31 cellular contexts compared by ENCODE assay signal in the genomic region with DNA sequence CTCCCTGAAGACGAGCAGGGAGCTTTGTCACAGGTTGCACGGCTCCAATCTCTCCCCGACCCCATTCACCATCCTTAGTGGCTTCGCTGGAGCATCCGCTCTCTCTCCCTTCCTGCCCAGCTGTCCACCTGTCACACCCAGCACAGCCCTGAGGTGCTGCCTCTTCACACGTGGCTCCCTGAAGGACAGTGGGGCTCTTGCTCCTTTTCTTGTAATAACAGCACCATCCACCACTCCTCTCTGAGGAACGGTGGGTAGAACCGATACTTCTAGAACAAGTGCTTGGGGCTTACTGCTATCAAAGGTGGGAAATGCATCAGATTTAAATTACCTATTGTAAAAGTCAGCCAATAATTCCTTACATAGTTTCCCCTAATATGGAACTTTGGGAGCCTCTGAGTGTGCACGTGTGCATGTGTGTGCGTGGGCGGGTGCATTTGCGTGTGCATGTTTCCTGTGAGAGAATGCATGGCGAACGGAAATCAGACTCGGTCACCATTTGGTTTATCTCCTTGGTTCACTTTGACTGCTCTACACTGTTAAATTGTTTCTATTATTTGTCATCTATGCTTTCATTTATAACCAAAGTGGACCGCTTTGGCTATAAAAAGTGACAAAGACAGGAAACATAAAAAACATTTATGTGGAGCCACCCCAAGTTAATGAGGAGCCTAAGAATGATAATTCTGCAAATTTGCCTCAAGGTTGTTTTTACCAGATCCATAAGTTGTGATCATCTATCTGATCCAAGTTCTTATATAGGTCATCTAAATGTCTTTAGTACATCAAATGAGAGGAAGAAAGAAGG. TPM values are rescaled to one million over a fixed set of nuclear protein-coding genes. Genes with fewer than 3 reads are reported as not detected.
DNase-seq lines count a peak whose midpoint lies in the region; ATAC-seq, FAIRE-seq and TF ChIP-seq lines count a peak whose summit lies in the region.
"Had no signal": no experiment of that assay in that cellular context is flagged by ENCODE, and none has a peak within 500 bp of the region (broad histone marks: within the 10 kb centered on the region; RNA-seq: fewer than 3 reads in every experiment).

No MANE protein-coding gene starts in this region.

- ATAC-seq in GM19023 (IDR thresholded peaks at IDR 0.05; ENCODE audit: unreplicated experiment) (no peak), GM21515 (IDR thresholded peaks at IDR 0.05; ENCODE audit: unreplicated experiment) (no peak)
- ATAC-seq: A549; activated CD8-positive, alpha-beta T cell treated with anti-CD3 and anti-CD28 coated beads for 36 hours; GM12878 had no signal

- FAIRE-seq in bronchial epithelial cell (lab: Jason Lieb, UNC) = peak; percentile 23
- FAIRE-seq: A549, GM12878 had no signal

- H3K9me3 Mint-ChIP-seq in mesothelial cell of epicardium (no peaks in the 10 kb centered on the region), type B pancreatic cell (no peaks in the 10 kb centered on the region)
- H3K9me3 Mint-ChIP-seq: activated CD8-positive, alpha-beta T cell treated with anti-CD3 and anti-CD28 coated beads for 36 hours; activated T-cell treated with anti-CD3 and anti-CD28 coated beads, Interleukin-2, amount 50 U/mL, for 24 hours; CD8-positive, alpha-beta memory T cell; IgD-negative memory B cell; T-helper 2 cell treated with Interferon-gamma antibody and Interleukin-4, amounts not matched to agents 5 μg/mL and 100 μg/mL, for 36 hours had no signal

- H3K36me3 Mint-ChIP-seq in mesothelial cell of epicardium (no peaks in the 10 kb centered on the region), type B pancreatic cell (no peaks in the 10 kb centered on the region)
- H3K36me3 Mint-ChIP-seq: CD8-positive, alpha-beta memory T cell; IgD-negative memory B cell had no signal

- no peak overlapping the region for H3K4me3 Mint-ChIP-seq in mesothelial cell of epicardium
- H3K4me3 Mint-ChIP-seq in type B pancreatic cell = no peak overlapping the region
- H3K4me3 Mint-ChIP-seq: activated CD8-positive, alpha-beta T cell treated with anti-CD3 and anti-CD28 coated beads for 36 hours; activated T-cell treated with anti-CD3 and anti-CD28 coated beads, Interleukin-2, amount 50 U/mL, for 24 hours; B cell; CD8-positive, alpha-beta memory T cell; IgD-negative memory B cell; T-helper 2 cell treated with Interferon-gamma antibody and Interleukin-4, amounts not matched to agents 5 μg/mL and 100 μg/mL, for 36 hours had no signal

- H3K27me3 Mint-ChIP-seq in mesothelial cell of epicardium (ENCODE audit: low read depth) (no peaks in the 10 kb centered on the region), type B pancreatic cell (no peaks in the 10 kb centered on the region)
- H3K27me3 Mint-ChIP-seq: activated CD8-positive, alpha-beta T cell treated with anti-CD3 and anti-CD28 coated beads for 36 hours; activated T-cell treated with anti-CD3 and anti-CD28 coated beads, Interleukin-2, amount 50 U/mL, for 24 hours; B cell; IgD-negative memory B cell had no signal

- peak; percentile 12 for DNase-seq in activated CD8-positive, alpha-beta memory T cell treated with anti-CD3 and anti-CD28 coated beads, Interleukin-2, amount 50 U/mL, for 48 hours
- DNase-seq in activated CD8-positive, alpha-beta memory T cell treated with anti-CD3 and anti-CD28 coated beads, Interleukin-2, amount 50 U/mL, for 4 hours = no peak
- DNase-seq in bronchial epithelial cell (ENCODE audit: low read depth) (no peak), mesothelial cell of epicardium (ENCODE audit: low spot score in 2 of 2, unreplicated experiment in 2 of 2) (peak in 1 of 2 experiments; percentile 21), type B pancreatic cell (ENCODE audit: extremely low spot score, unreplicated experiment) (peak; percentile 18), cerebellar cortex (ENCODE audit: low spot score) (no peak)
- DNase-seq: activated CD8-positive, alpha-beta T cell treated with anti-CD3 and anti-CD28 coated beads for 36 hours; activated T-cell treated with anti-CD3 and anti-CD28 coated beads, Interleukin-2, amount 50 U/mL, for 24 hours; CD8-positive, alpha-beta memory T cell; DMS53; effector CD8-positive, alpha-beta T cell; erythroblast; foreskin fibroblast; left ventricle myocardium inferior; MG63; NCI-H1417; NCI-H2081 treated with DMSO at 0.1 percent for 48 hours; NCI-H345; NCI-H774; stimulated activated CD4-positive, alpha-beta T cell treated with anti-CD3 and anti-CD28 coated beads, Interleukin-2, amount 100 ng/mL, for 24 hours; substantia nigra had no signal

- H3K36me3 ChIP-seq in bronchial epithelial cell (ENCODE audit: control insufficient read depth, insufficient read depth, low read length) = no peaks in the 10 kb centered on the region
- H3K36me3 ChIP-seq: HAP-1, left ventricle myocardium inferior, MG63, vagina had no signal

- no peak overlapping the region for H3K4me3 ChIP-seq in bronchial epithelial cell (ENCODE audit: low read depth, low read length)
- H3K4me3 ChIP-seq: A549, GM12878, HAP-1, left ventricle myocardium inferior, MG63, vagina had no signal

- TF ChIP-seq CTCF in bronchial epithelial cell (IDR thresholded peaks at IDR 0.05; ENCODE audit: insufficient read depth, low read length, severe bottlenecking) = no peak
- TF ChIP-seq CTCF in mesothelial cell of epicardium (IDR thresholded peaks at IDR 0.05; ENCODE audit: unreplicated experiment) = no peak
- TF ChIP-seq CTCF in type B pancreatic cell (conservative IDR thresholded peaks at IDR 0.05) = no peak

- H3K4me1 Mint-ChIP-seq in mesothelial cell of epicardium (peaks cover 20% of the 10 kb centered on the region), type B pancreatic cell (ENCODE audit: unreplicated experiment) (peaks cover 28% of the 10 kb centered on the region)
- H3K4me1 Mint-ChIP-seq: B cell; CD8-positive, alpha-beta memory T cell; IgD-negative memory B cell had no signal

- no peaks in the 10 kb centered on the region for H3K27me3 ChIP-seq in bronchial epithelial cell (ENCODE audit: control insufficient read depth, insufficient read depth, low read length)
- H3K27me3 ChIP-seq: MG63, vagina had no signal

- H3K27ac Mint-ChIP-seq in mesothelial cell of epicardium (peak overlapping the region; percentile 28), type B pancreatic cell (no peak overlapping the region)
- H3K27ac Mint-ChIP-seq: activated CD8-positive, alpha-beta T cell treated with anti-CD3 and anti-CD28 coated beads for 36 hours; activated T-cell treated with anti-CD3 and anti-CD28 coated beads, Interleukin-2, amount 50 U/mL, for 24 hours; B cell; CD8-positive, alpha-beta memory T cell; IgD-negative memory B cell; progenitor cell of endocrine pancreas; T-helper 2 cell treated with Interferon-gamma antibody and Interleukin-4, amounts not matched to agents 5 μg/mL and 100 μg/mL, for 36 hours had no signal

RNA-seq across cellular contexts. Expression of a gene that starts 39.1 kb away (rescaled TPM):
- total RNA-seq in bronchial epithelial cell (5.0 and 11.6 TPM in 2 replicates), mesothelial cell of epicardium (27.4 to 30.2 TPM (median 28.3 TPM) in 3 replicates), type B pancreatic cell (ENCODE audit: low replicate concordance) (14.6 and 24.1 TPM in 2 replicates)

Comparison
In these comparisons a context has a peak if more than half of its experiments do, and no peak if none do; other contexts are left out.
1. DNase-seq: peak in activated CD8-positive, alpha-beta memory T cell treated with anti-CD3 and anti-CD28 coated beads, Interleukin-2, amount 50 U/mL, for 48 hours (single experiment) and type B pancreatic cell (single experiment); none in activated CD8-positive, alpha-beta memory T cell treated with anti-CD3 and anti-CD28 coated beads, Interleukin-2, amount 50 U/mL, for 4 hours (single experiment), bronchial epithelial cell (single experiment) and cerebellar cortex (single experiment).